Comparison of ENCODE assay signal across 24 cellular contexts in genomic region chr7:15323545-15323944, GRCh38.
DNase-seq lines count a peak whose midpoint lies in the region; ATAC-seq, FAIRE-seq and TF ChIP-seq lines count a peak whose summit lies in the region.
"Had no signal": no experiment of that assay in that cellular context is flagged by ENCODE, and none has a peak within 500 bp of the region (broad histone marks: within the 10 kb centered on the region; RNA-seq: fewer than 3 reads in every experiment).

No MANE protein-coding gene starts in this region.

- intact Hi-C loops in heart left ventricle (cut with DNase I) (loop anchor here in 8 of 10 donors (5.0 to 10.0 kb wide), 7 partner anchors 61 to 751 kb away; partner anchors contain the start of gene MEOX2 (in 2 of the 8)), sigmoid colon (cut with DNase I) (no loop called here)

- DNase-seq in H54 (ENCODE audit: insufficient read length, low spot score) (no peak), NCI-H69 (lab: John Stamatoyannopoulos, UW) (peak; percentile 13), heart left ventricle (peak in 1 of 5 donors; percentile 11), sigmoid colon (peak; percentile 61), HTR-8/SVneo (ENCODE audit: insufficient read length, low spot score) (no peak), GM12891 (ENCODE audit: insufficient read length, low spot score) (no peak), NCI-H1105 treated with DMSO at 0.1 percent for 48 hours (lab: John Stamatoyannopoulos, UW) (no peak)
- DNase-seq: activated CD4-positive, alpha-beta T cell treated with anti-CD3 and anti-CD28 coated beads for 48 hours; activated naive CD4-positive, alpha-beta T cell treated with anti-CD3 and anti-CD28 coated beads, Interleukin-2, amount 10 ng/mL, durations not matched to agents 7 days and 5 days; activated T-cell treated with anti-CD3 and anti-CD28 coated beads, Interleukin-2, amount 50 U/mL, for 72 hours; caudate nucleus; DND-41; Karpas-422; naive thymus-derived CD8-positive, alpha-beta T cell; NCI-H1092 treated with DMSO at 0.1 percent for 48 hours; NCI-H2029; NCI-H226; ovary; PC-9; T-helper 17 cell had no signal

- peak overlapping the region in 3 of 12 donors; percentile 12 to 28 (median 19) for H3K27ac ChIP-seq in heart left ventricle
- H3K27ac ChIP-seq in sigmoid colon, result no peak overlapping the region
- H3K27ac ChIP-seq: ovary, PC-9, SJCRH30, suprapubic skin had no signal

- ATAC-seq in heart left ventricle, result peak in 3 of 4 donors; percentile 63 to 66 (median 66)
- ATAC-seq: activated T-cell treated with anti-CD3 and anti-CD28 coated beads, Interleukin-2, amount 50 U/mL, for 72 hours; naive thymus-derived CD8-positive, alpha-beta T cell; T-helper 17 cell had no signal

- TF ChIP-seq CTCF in heart left ventricle (IDR thresholded peaks at IDR 0.05), result no peak
- no peak for TF ChIP-seq CTCF in sigmoid colon (IDR thresholded peaks at IDR 0.05)

- TF ChIP-seq POLR2A in H54 (IDR thresholded peaks at IDR 0.05; ENCODE audit: low read depth, low read length) (no peak), heart left ventricle (IDR thresholded peaks at IDR 0.05) (no peak), sigmoid colon (IDR thresholded peaks at IDR 0.05) (no peak), GM12891 (IDR thresholded peaks at IDR 0.05; ENCODE audit: low read depth, low read length) (no peak)

- H3K4me1 ChIP-seq in heart left ventricle (peaks cover 0 to 4% (median 0%) of the 10 kb centered on the region in 12 donors), sigmoid colon (peaks cover 0 to 6% (median 2%) of the 10 kb centered on the region in 4 donors)
- H3K4me1 ChIP-seq: SJCRH30, suprapubic skin had no signal

- 52 to 60% (median 58%) methylated on average over 6 of the region's 6 CpGs for WGBS in heart left ventricle, 4 donors
- WGBS in sigmoid colon, 2 donors, result 63 to 69% methylated on average over 6 of the region's 6 CpGs

- no peaks in the 10 kb centered on the region for H3K27me3 ChIP-seq in heart left ventricle
- H3K27me3 ChIP-seq in sigmoid colon, result no peaks in the 10 kb centered on the region
- H3K27me3 ChIP-seq: SJCRH30, suprapubic skin had no signal

- no peaks in the 10 kb centered on the region for H3K36me3 ChIP-seq in heart left ventricle
- H3K36me3 ChIP-seq in sigmoid colon, result no peaks in the 10 kb centered on the region
- H3K36me3 ChIP-seq: ovary, SJCRH30, suprapubic skin had no signal

- H3K9me3 ChIP-seq in heart left ventricle (no peaks in the 10 kb centered on the region), sigmoid colon (no peaks in the 10 kb centered on the region)
- H3K9me3 ChIP-seq: ovary, SJCRH30, suprapubic skin had no signal

- no peak for TF ChIP-seq EP300 in sigmoid colon (IDR thresholded peaks at IDR 0.05)

- H3K4me3 ChIP-seq in heart left ventricle (no peak overlapping the region), sigmoid colon (no peak overlapping the region)
- H3K4me3 ChIP-seq: ovary, PC-9, SJCRH30, suprapubic skin had no signal

- peak; percentile 79 for FAIRE-seq in H54 (lab: Jason Lieb, UNC)
- no peak for FAIRE-seq in HTR-8/SVneo (lab: Jason Lieb, UNC)
- no peak for FAIRE-seq in GM12891 (lab: Jason Lieb, UNC)
- FAIRE-seq: endothelial cell of umbilical vein, GM12892 had no signal

TF ChIP-seq in GM12891, 5 proteins besides CTCF, POLR2A, EP300 and RAD21:
- TF ChIP-seq TAF1 (IDR thresholded peaks at IDR 0.05; ENCODE audit: low read depth, low read length) (no peak), POLR2AphosphoS5 (IDR thresholded peaks at IDR 0.05; ENCODE audit: low read depth, low read length) (no peak), PAX5 (IDR thresholded peaks at IDR 0.05; ENCODE audit: insufficient read depth, low read length, severe bottlenecking) (no peak), POU2F2 (IDR thresholded peaks at IDR 0.05; ENCODE audit: low read depth, low read length) (no peak), SPI1 (IDR thresholded peaks at IDR 0.05; ENCODE audit: low read depth, low read length) (no peak)
TF ChIP-seq in GM12891: peak in this region for 0.

Comparison
In these comparisons a context has a peak if more than half of its experiments do, and no peak if none do; other contexts are left out.
1. DNase-seq: peak in NCI-H69 (single experiment) and sigmoid colon (single experiment); none in H54 (single experiment), HTR-8/SVneo (single experiment), GM12891 (single experiment) and NCI-H1105 treated with DMSO at 0.1 percent for 48 hours (single experiment).